ENCODE assay signal across 11 cellular contexts in the genomic region with DNA sequence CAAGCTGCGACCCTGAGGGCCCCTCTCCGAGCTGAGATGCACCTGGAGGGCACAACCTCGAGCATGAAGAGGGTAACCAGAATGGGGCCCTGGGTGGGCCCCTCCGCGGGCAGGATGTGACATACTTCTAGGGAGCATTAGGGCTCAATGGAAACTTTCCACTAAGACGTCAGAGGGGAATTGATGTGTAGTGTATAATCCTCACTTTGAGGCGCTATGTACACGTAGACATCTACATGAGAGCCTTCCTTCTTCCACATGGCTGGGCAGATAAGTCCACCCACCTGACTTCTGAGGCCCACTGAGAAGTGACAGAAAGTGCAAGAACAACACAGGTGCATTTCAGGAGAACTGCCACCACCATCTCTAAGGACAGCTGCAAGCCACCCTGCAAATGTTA.
DNase-seq lines count a peak whose midpoint lies in the region; ATAC-seq and TF ChIP-seq lines count a peak whose summit lies in the region.
"Had no signal": no experiment of that assay in that cellular context is flagged by ENCODE, and none has a peak within 500 bp of the region (broad histone marks: within the 10 kb centered on the region; RNA-seq: fewer than 3 reads in every experiment).

No MANE protein-coding gene starts in this region.

- TF ChIP-seq POLR2A in spleen (IDR thresholded peaks at IDR 0.05), result no peak

- POLR2A ChIA-PET in MCF 10A (lab: Yijun Ruan, JAX), result interaction anchor here (0.7 kb wide), 1 partner anchor 33 kb away, joined by 4 read pairs; no protein-coding TSS in a partner anchor

- H3K4me1 Mint-ChIP-seq in MCF 10A (ENCODE audit: insufficient read depth, unreplicated experiment), result peaks cover 34% of the 10 kb centered on the region

- H3K36me3 ChIP-seq in spleen, result peaks cover 0 to 25% (median 0%) of the 10 kb centered on the region in 6 donors

- CTCF ChIA-PET in MCF 10A (lab: Yijun Ruan, JAX), result interaction anchor here (0.7 to 3.4 kb wide), 2 partner anchors 10 to 807 kb away, joined by 3 to 15 read pairs; no protein-coding TSS in a partner anchor

- H3K36me3 Mint-ChIP-seq in MCF 10A (ENCODE audit: insufficient read depth, unreplicated experiment), result no peaks in the 10 kb centered on the region
- H3K36me3 Mint-ChIP-seq: brain had no signal

- TF ChIP-seq CTCF in spleen (IDR thresholded peaks at IDR 0.05 in 8 of 11, conservative IDR thresholded peaks at IDR 0.05 in 3 of 11) (no peak), MCF 10A (IDR thresholded peaks at IDR 0.05; ENCODE audit: unreplicated experiment) (no peak)

- H3K9me3 Mint-ChIP-seq in MCF 10A (ENCODE audit: unreplicated experiment), result no peaks in the 10 kb centered on the region
- H3K9me3 Mint-ChIP-seq: brain had no signal

- 56 to 77% (median 65%) methylated on average over 8 of the region's 8 CpGs for WGBS in spleen, 5 donors

- intact Hi-C loops in spleen (cut with DNase I; ENCODE audit: low total_unique reads) (no loop called here), MCF 10A (cut with micrococcal nuclease) (loop anchor here (5.0 to 10.0 kb wide), 4 partner anchors 157 to 1025 kb away; no protein-coding TSS in a partner anchor)

- ATAC-seq in GM19025 (IDR thresholded peaks at IDR 0.05; ENCODE audit: low read depth, unreplicated experiment) (peak; percentile 55), HG02610 (IDR thresholded peaks at IDR 0.05; ENCODE audit: unreplicated experiment) (peak; percentile 47), HG03521 (IDR thresholded peaks at IDR 0.05; ENCODE audit: unreplicated experiment) (peak; percentile 58), esophagus mucosa (no peak)

- H3K4me3 Mint-ChIP-seq in MCF 10A (ENCODE audit: unreplicated experiment), result no peak overlapping the region
- H3K4me3 Mint-ChIP-seq: brain had no signal

- H3K27me3 ChIP-seq in spleen (replicated peaks in 1 of 7), result no peaks in the 10 kb centered on the region

- peaks cover 5 to 84% (median 30%) of the 10 kb centered on the region in 6 donors for H3K4me1 ChIP-seq in spleen

- no peaks in the 10 kb centered on the region for H3K9me3 ChIP-seq in spleen

- DNase-seq in spleen (no peak), NCI-H82 (lab: John Stamatoyannopoulos, UW) (no peak), MCF 10A (ENCODE audit: unreplicated experiment) (no peak), SKM-1 (lab: John Stamatoyannopoulos, UW; ENCODE audit: unreplicated experiment) (no peak)
- DNase-seq: activated CD4-positive, alpha-beta T cell treated with anti-CD3 and anti-CD28 coated beads for 48 hours; GF-D8 had no signal

- H3K27me3 Mint-ChIP-seq in MCF 10A (ENCODE audit: insufficient read depth, unreplicated experiment), result no peaks in the 10 kb centered on the region
- H3K27me3 Mint-ChIP-seq: brain had no signal

- no peak overlapping the region for H3K4me3 ChIP-seq in spleen

- BruUV-seq in MCF 10A (replicated peaks; lab: Mats Ljungman, UMichigan), result no TSS peak

- peak overlapping the region in 5 of 8 donors; percentile 17 to 57 (median 35) for H3K27ac ChIP-seq in spleen

- no peak overlapping the region for H3K27ac Mint-ChIP-seq in MCF 10A (ENCODE audit: low read depth, unreplicated experiment)
